ENCODE assay signal across 18 cellular contexts in genomic region chr11:109885006-109885405, GRCh38.
A peak's percentile ranks its signal among the peaks of the same experiment; 100 is the strongest.
DNase-seq lines count a peak whose midpoint lies in the region; ATAC-seq and TF ChIP-seq lines count a peak whose summit lies in the region.
"Had no signal": no experiment of that assay in that cellular context is flagged by ENCODE, and none has a peak within 500 bp of the region (broad histone marks: within the 10 kb centered on the region; RNA-seq: fewer than 3 reads in every experiment).

No MANE protein-coding gene starts in this region.

- POLR2A ChIA-PET in PC-9 (lab: Charles Lee; ENCODE audit: unreplicated experiment), result no interaction called here

- no peak for TF ChIP-seq EP300 in tibial nerve (IDR thresholded peaks at IDR 0.05)

- no peaks in the 10 kb centered on the region for H3K27me3 Mint-ChIP-seq in nephron progenitor cell (ENCODE audit: low read depth, poor library complexity)

- no peaks in the 10 kb centered on the region for H3F3A ChIP-seq in PC-9 (ENCODE audit: insufficient read depth, low read depth)

- no peak overlapping the region for H3K4me3 Mint-ChIP-seq in nephron progenitor cell
- H3K4me3 Mint-ChIP-seq: CD4-positive, CD25-positive, alpha-beta regulatory T cell; GM23338 had no signal

- H3K36me3 ChIP-seq in PC-9 (ENCODE audit: low read depth), result no peaks in the 10 kb centered on the region
- no peaks in the 10 kb centered on the region for H3K36me3 ChIP-seq in tibial nerve
- H3K36me3 ChIP-seq: BLaER1 treated with 17β-estradiol and CSF1 and Interleukin-3, amounts not matched to agents 10 nM and 100 nM had no signal

- ATAC-seq in esophagus mucosa, result no peak
- ATAC-seq: GM23338 had no signal

- H2AFZ ChIP-seq in PC-9, result peak overlapping the region; percentile 68; the same call in 1 of the 2 replicates
- H2AFZ ChIP-seq: GM23338 had no signal

- H3K4me1 Mint-ChIP-seq in nephron progenitor cell, result peaks cover 8% of the 10 kb centered on the region
- H3K4me1 Mint-ChIP-seq: CD4-positive, CD25-positive, alpha-beta regulatory T cell; GM23338 had no signal

- peak overlapping the region; percentile 34 for H3K27ac Mint-ChIP-seq in nephron progenitor cell
- H3K27ac Mint-ChIP-seq: CD4-positive, CD25-positive, alpha-beta regulatory T cell; GM23338 had no signal

- H3K4me2 ChIP-seq in PC-9, result no peak overlapping the region
- H3K4me2 ChIP-seq: BLaER1 treated with 17β-estradiol and CSF1 and Interleukin-3, amounts not matched to agents 10 nM and 100 nM; GM23338 had no signal

- TF ChIP-seq POLR2A in tibial nerve (IDR thresholded peaks at IDR 0.05), result no peak

- H3K4me3 ChIP-seq in PC-9, result no peak overlapping the region
- H3K4me3 ChIP-seq in tibial nerve, result no peak overlapping the region
- H3K4me3 ChIP-seq: BLaER1 treated with 17β-estradiol and CSF1 and Interleukin-3, amounts not matched to agents 10 nM and 100 nM; GM23338 had no signal

- H3K27me3 ChIP-seq in PC-9 (ENCODE audit: insufficient read depth, low read depth), result 0 out of 2 replicates have a peak, but pooled peaks cover 7% of the 10 kb centered on the region
- H3K27me3 ChIP-seq in tibial nerve, result no peaks in the 10 kb centered on the region
- H3K27me3 ChIP-seq: BLaER1 treated with 17β-estradiol and CSF1 and Interleukin-3, amounts not matched to agents 10 nM and 100 nM had no signal

- peaks cover 9% of the 10 kb centered on the region for H3K9me3 Mint-ChIP-seq in nephron progenitor cell
- H3K9me3 Mint-ChIP-seq: GM23338 had no signal

- H3K9me3 ChIP-seq in PC-9 (ENCODE audit: insufficient read depth, low read depth) (no peaks in the 10 kb centered on the region), tibial nerve (no peaks in the 10 kb centered on the region)

- no peaks in the 10 kb centered on the region for H3K9me2 ChIP-seq in PC-9 (ENCODE audit: insufficient read depth)

- DNase-seq in NCI-H1436 (lab: John Stamatoyannopoulos, UW) (peak; percentile 12), NCI-H1436 treated with DMSO at 0.1 percent for 48 hours (lab: John Stamatoyannopoulos, UW) (no peak), PC-9 (no peak), nephron progenitor cell (no peak), DMS114 treated with DMSO at 0.1 percent for 48 hours (lab: John Stamatoyannopoulos, UW; ENCODE audit: unreplicated experiment) (no peak), tibial nerve (ENCODE audit: low spot score in 2 of 2) (no peak)
- no peak for DNase-seq in activated CD4-positive, CD25-positive, alpha-beta regulatory T cell treated with anti-CD3 and anti-CD28 coated beads, Interleukin-2, amount 50 U/mL, for 72 hours
- DNase-seq: ACHN; Calu3; CD4-positive, CD25-positive, alpha-beta regulatory T cell; DMS153; DMS79 treated with DMSO at 0.1 percent for 48 hours; EL; H7 had no signal

- CTCF ChIA-PET in PC-9 (lab: Charles Lee), result no interaction called here

- H3K79me2 ChIP-seq in PC-9 (ENCODE audit: low read depth), result no peaks in the 10 kb centered on the region

- intact Hi-C loops in PC-9 (cut with micrococcal nuclease; ENCODE audit: unreplicated experiment), result no loop called here

- H3K36me3 Mint-ChIP-seq in nephron progenitor cell (ENCODE audit: low read depth), result no peaks in the 10 kb centered on the region
- H3K36me3 Mint-ChIP-seq: CD4-positive, CD25-positive, alpha-beta regulatory T cell had no signal

- no peak overlapping the region for H3K27ac ChIP-seq in PC-9
- no peak overlapping the region for H3K27ac ChIP-seq in tibial nerve
- H3K27ac ChIP-seq: 22Rv1; BLaER1 treated with 17β-estradiol and CSF1 and Interleukin-3, amounts not matched to agents 10 nM and 100 nM had no signal

- H3K4me1 ChIP-seq in PC-9 (replicated peaks; ENCODE audit: insufficient read depth), result no peaks in the 10 kb centered on the region
- H3K4me1 ChIP-seq in tibial nerve, result no peaks in the 10 kb centered on the region
- H3K4me1 ChIP-seq: BLaER1 treated with 17β-estradiol and CSF1 and Interleukin-3, amounts not matched to agents 10 nM and 100 nM had no signal

- BruUV-seq in PC-9 (replicated peaks; lab: Mats Ljungman, UMichigan), result no TSS peak

- WGBS in tibial nerve, 2 donors, result 56 to 57% methylated on average over 7 of the region's 7 CpGs

- TF ChIP-seq CTCF in PC-9 (conservative IDR thresholded peaks at IDR 0.05) (no peak), nephron progenitor cell (IDR thresholded peaks at IDR 0.05) (no peak), tibial nerve (IDR thresholded peaks at IDR 0.05) (no peak)

- H4K20me1 ChIP-seq in PC-9 (ENCODE audit: insufficient read depth), result no peaks in the 10 kb centered on the region
- H4K20me1 ChIP-seq: BLaER1 treated with 17β-estradiol and CSF1 and Interleukin-3, amounts not matched to agents 10 nM and 100 nM had no signal
